In genomic region chr11:121291896-121292502, GRCh38 we compare ENCODE assay signal across 8 cellular contexts. TPM values are rescaled to one million over a fixed set of nuclear protein-coding genes. Genes with fewer than 3 reads are reported as not detected.
DNase-seq lines count a peak whose midpoint lies in the region; ATAC-seq and TF ChIP-seq lines count a peak whose summit lies in the region.

No MANE protein-coding gene starts in this region.

- ATAC-seq in GM18868 (IDR thresholded peaks at IDR 0.05; ENCODE audit: unreplicated experiment) (peak; percentile 26), HG03095 (IDR thresholded peaks at IDR 0.05; ENCODE audit: unreplicated experiment) (peak; percentile 21), lower lobe of right lung (peak; percentile 15 to 35)

- peak overlapping the region; percentile 92 for H3K27ac ChIP-seq in lower lobe of right lung

- H3K4me1 ChIP-seq in lower lobe of right lung: peaks cover 17% of the 10 kb centered on the region

- H3K36me3 Mint-ChIP-seq in chondrocyte (ENCODE audit: low read depth): no peaks in the 10 kb centered on the region
- H3K36me3 Mint-ChIP-seq in type B pancreatic cell: peaks cover 15% of the 10 kb centered on the region

- intact Hi-C loops in lower lobe of right lung (cut with DNase I): no loop called here

- DNase-seq in Ammon's horn (ENCODE audit: low spot score) (peak; percentile 48), NOMO-1 treated with DMSO at 0.1 percent for 48 hours (lab: John Stamatoyannopoulos, UW; ENCODE audit: unreplicated experiment) (peak; percentile 76), chondrocyte (ENCODE audit: low spot score) (no peak), lower lobe of right lung (no peak), type B pancreatic cell (ENCODE audit: extremely low spot score, unreplicated experiment) (no peak), NCI-H1436 (lab: John Stamatoyannopoulos, UW) (no peak)

- H3K27me3 Mint-ChIP-seq in chondrocyte (ENCODE audit: low read depth): peaks cover 2% of the 10 kb centered on the region
- no peaks in the 10 kb centered on the region for H3K27me3 Mint-ChIP-seq in type B pancreatic cell

- no peak for TF ChIP-seq CTCF in chondrocyte (IDR thresholded peaks at IDR 0.05)
- no peak for TF ChIP-seq CTCF in lower lobe of right lung (IDR thresholded peaks at IDR 0.05)
- TF ChIP-seq CTCF in type B pancreatic cell (conservative IDR thresholded peaks at IDR 0.05): no peak

- H3K27ac Mint-ChIP-seq in chondrocyte (ENCODE audit: unreplicated experiment) (peak overlapping the region; percentile 93), type B pancreatic cell (peak overlapping the region; percentile 95)

- H3K4me1 Mint-ChIP-seq in chondrocyte (ENCODE audit: low read depth) (peaks cover 34% of the 10 kb centered on the region), type B pancreatic cell (ENCODE audit: unreplicated experiment) (peaks cover 44% of the 10 kb centered on the region)

- no peaks in the 10 kb centered on the region for H3K9me3 ChIP-seq in lower lobe of right lung

- H3K27me3 ChIP-seq in lower lobe of right lung (ENCODE audit: low read depth): peaks cover 2% of the 10 kb centered on the region

- peak overlapping the region; percentile 87 for H3K4me3 ChIP-seq in lower lobe of right lung

- no peaks in the 10 kb centered on the region for H3K9me3 Mint-ChIP-seq in chondrocyte (ENCODE audit: low read depth)
- H3K9me3 Mint-ChIP-seq in type B pancreatic cell: no peaks in the 10 kb centered on the region

- H3K4me3 Mint-ChIP-seq in chondrocyte (ENCODE audit: unreplicated experiment) (peak overlapping the region; percentile 82), type B pancreatic cell (peak overlapping the region; percentile 98)

- no peaks in the 10 kb centered on the region for H3K36me3 ChIP-seq in lower lobe of right lung

RNA-seq across cellular contexts. Expression of gene SC5D, which starts 0.6 kb away (rescaled TPM):
- total RNA-seq in chondrocyte (38.9 to 53.4 TPM (median 47.6 TPM) in 3 replicates), lower lobe of right lung (56.0 TPM), type B pancreatic cell (ENCODE audit: low replicate concordance) (43.9 and 48.0 TPM in 2 replicates)

Comparison
In these comparisons a context has a peak if more than half of its experiments do, and no peak if none do; other contexts are left out.
1. DNase-seq: peak in Ammon's horn (single experiment) and NOMO-1 treated with DMSO at 0.1 percent for 48 hours (single experiment); none in chondrocyte (single experiment), lower lobe of right lung (single experiment), type B pancreatic cell (single experiment) and NCI-H1436 (single experiment).
2. Peak in every context shown above with its lines, with median percentiles within 50 percentile points of each other: ATAC-seq.